Comparison of ENCODE assay signal across 8 cellular contexts in the genomic region with DNA sequence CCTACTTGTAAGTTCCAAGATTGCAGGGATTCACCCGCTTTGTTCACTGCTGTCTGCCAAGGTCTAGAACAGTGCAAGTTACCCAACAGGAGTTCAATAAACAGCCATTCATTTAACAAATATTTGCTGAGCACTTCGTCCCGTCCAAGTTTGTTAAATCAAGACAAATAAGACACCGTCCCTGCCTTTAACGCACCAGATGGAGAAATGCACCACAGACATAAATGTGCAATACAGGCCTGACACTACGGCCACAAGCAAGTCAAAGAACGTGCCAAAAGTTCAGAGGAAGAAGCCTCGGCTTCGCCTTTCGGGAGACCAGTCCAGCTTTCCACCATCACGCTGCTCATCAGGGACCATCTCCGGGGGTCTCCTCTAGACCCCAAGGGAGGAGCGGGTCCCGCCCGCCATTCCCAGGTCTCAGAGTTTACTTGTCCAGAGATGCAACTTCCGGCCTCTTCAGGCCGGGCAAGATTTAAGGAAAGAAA. TPM values are rescaled to one million over a fixed set of nuclear protein-coding genes. Genes with fewer than 3 reads are reported as not detected.
DNase-seq lines count a peak whose midpoint lies in the region; ATAC-seq and TF ChIP-seq lines count a peak whose summit lies in the region.

No MANE protein-coding gene starts in this region.

- intact Hi-C loops in Caco-2 (cut with micrococcal nuclease; ENCODE audit: unreplicated experiment) = loop anchor here (2.0 to 5.0 kb wide), 2 partner anchors 53 to 66 kb away; a partner anchor contains a TSS
- intact Hi-C loops in MCF 10A (cut with micrococcal nuclease) = loop anchor here (10.0 kb wide), 1 partner anchor 141 kb away; a partner anchor contains a TSS
- intact Hi-C loops in left colon (cut with DNase I, micrococcal nuclease) = no loop called here

- POLR2A ChIA-PET in Caco-2 (lab: Charles Lee) (interaction anchor here (0.6 to 1.2 kb wide), 10 partner anchors 12 to 313 kb away, joined by 3 to 6 read pairs (median 3); a partner anchor contains a TSS), MCF 10A (lab: Yijun Ruan, JAX) (interaction anchor here (0.8 to 3.1 kb wide), 23 partner anchors 8 to 313 kb away, joined by 3 to 45 read pairs (median 5); a partner anchor contains a TSS)

- peaks cover 12% of the 10 kb centered on the region for H3K4me1 Mint-ChIP-seq in Caco-2 (ENCODE audit: low read depth, unreplicated experiment)
- H3K4me1 Mint-ChIP-seq in MCF 10A (ENCODE audit: insufficient read depth, unreplicated experiment) = peaks cover 23% of the 10 kb centered on the region

- BruUV-seq in Caco-2 (replicated peaks; lab: Mats Ljungman, UMichigan) (TSS peak; percentile 82), MCF 10A (replicated peaks; lab: Mats Ljungman, UMichigan) (TSS peak; percentile 87)

- peaks cover 7% of the 10 kb centered on the region for H3K36me3 ChIP-seq in Caco-2 (ENCODE audit: control insufficient read depth, insufficient read depth, low read length)
- H3K36me3 ChIP-seq in Loucy (ENCODE audit: insufficient read depth, low read length) = peaks cover 18% of the 10 kb centered on the region; the same call in 1 of the 2 replicates

- H3K9me3 ChIP-seq in Caco-2 (no peaks in the 10 kb centered on the region), Loucy (ENCODE audit: insufficient read depth, low read depth, low read length) (no peaks in the 10 kb centered on the region)

- peak overlapping the region; percentile 76 for H2AFZ ChIP-seq in Loucy (ENCODE audit: low read length)

- H4K20me1 ChIP-seq in Loucy (ENCODE audit: insufficient read depth, low read length, poor library complexity, severe bottlenecking) = peaks cover 38% of the 10 kb centered on the region

- H3K4me3 Mint-ChIP-seq in Caco-2 (ENCODE audit: unreplicated experiment) (peak overlapping the region; percentile 99), MCF 10A (ENCODE audit: unreplicated experiment) (peak overlapping the region; percentile 100)

- H3K9me3 Mint-ChIP-seq in Caco-2 (ENCODE audit: unreplicated experiment) (no peaks in the 10 kb centered on the region), MCF 10A (ENCODE audit: unreplicated experiment) (no peaks in the 10 kb centered on the region)

- peak; percentile 3 for ATAC-seq in GM19467 (IDR thresholded peaks at IDR 0.05; ENCODE audit: unreplicated experiment)
- ATAC-seq in left colon = peak; percentile 25
- ATAC-seq in HG03139 (IDR thresholded peaks at IDR 0.05; ENCODE audit: unreplicated experiment) = no peak

- DNase-seq in Caco-2 (no peak), MCF 10A (ENCODE audit: unreplicated experiment) (peak; percentile 34), left colon (no peak), superior temporal gyrus (ENCODE audit: extremely low spot score) (peak; percentile 60), NK-92 (lab: John Stamatoyannopoulos, UW; ENCODE audit: unreplicated experiment) (no peak)

- H3K4me1 ChIP-seq in Caco-2 (peaks cover 5% of the 10 kb centered on the region; the same call in 1 of the 2 replicates), Loucy (ENCODE audit: insufficient read depth, low read length, poor library complexity, severe bottlenecking) (peaks cover 34% of the 10 kb centered on the region)

- H3K27me3 ChIP-seq in Caco-2 (replicated peaks; ENCODE audit: control insufficient read depth, insufficient read depth, low read length) (no peaks in the 10 kb centered on the region), Loucy (ENCODE audit: insufficient read depth, low read length, poor library complexity, severe bottlenecking) (no peaks in the 10 kb centered on the region)

- H3K27ac Mint-ChIP-seq in Caco-2 (ENCODE audit: unreplicated experiment) (peak overlapping the region; percentile 37), MCF 10A (ENCODE audit: low read depth, unreplicated experiment) (peak overlapping the region; percentile 93)

- CTCF ChIA-PET in Caco-2 (lab: Charles Lee) (interaction anchor here (0.6 to 1.7 kb wide), 3 partner anchors 14 to 110 kb away, joined by 3 to 8 read pairs (median 7); no protein-coding TSS in a partner anchor), MCF 10A (lab: Yijun Ruan, JAX) (interaction anchor here (1.0 kb wide), 1 partner anchor 14 kb away, joined by 4 read pairs; no protein-coding TSS in a partner anchor)

- H3K4me2 ChIP-seq in Loucy (ENCODE audit: low read depth, low read length, poor library complexity, severe bottlenecking) = peak overlapping the region; percentile 97

- H3K27me3 Mint-ChIP-seq in Caco-2 (ENCODE audit: insufficient read depth, unreplicated experiment) (no peaks in the 10 kb centered on the region), MCF 10A (ENCODE audit: insufficient read depth, unreplicated experiment) (no peaks in the 10 kb centered on the region)

- H3K9ac ChIP-seq in Loucy (ENCODE audit: low read depth, low read length, poor library complexity, severe bottlenecking) = peak overlapping the region; percentile 91

- peaks cover 64% of the 10 kb centered on the region for H3K79me2 ChIP-seq in Loucy (ENCODE audit: insufficient read depth, low read length)

- no peaks in the 10 kb centered on the region for H3F3A ChIP-seq in Loucy (ENCODE audit: low read depth)

- no peak for TF ChIP-seq CTCF in Caco-2 (IDR thresholded peaks at IDR 0.05; ENCODE audit: insufficient read depth in 1 of 2, low read depth in 1 of 2, low read length in 1 of 2, severe bottlenecking in 1 of 2, unreplicated experiment in 1 of 2)
- no peak for TF ChIP-seq CTCF in Loucy (conservative IDR thresholded peaks at IDR 0.05; ENCODE audit: low read length)
- TF ChIP-seq CTCF in MCF 10A (IDR thresholded peaks at IDR 0.05; ENCODE audit: unreplicated experiment) = no peak

- H3K4me3 ChIP-seq in Caco-2 (ENCODE audit: low read depth, low read length) = peak overlapping the region; percentile 89
- H3K4me3 ChIP-seq in Loucy (ENCODE audit: low read length, poor library complexity, severe bottlenecking) = peak overlapping the region; percentile 96

- no peaks in the 10 kb centered on the region for H3K9me2 ChIP-seq in Loucy (replicated peaks; ENCODE audit: low read depth, low read length)

- H3K36me3 Mint-ChIP-seq in Caco-2 (ENCODE audit: insufficient read depth, unreplicated experiment) = peaks cover 49% of the 10 kb centered on the region
- peaks cover 35% of the 10 kb centered on the region for H3K36me3 Mint-ChIP-seq in MCF 10A (ENCODE audit: insufficient read depth, unreplicated experiment)

RNA-seq across cellular contexts. Expression of a gene that starts 0.4 kb away (rescaled TPM):
- total RNA-seq in Caco-2 (2022) (5.0 and 6.5 TPM in 2 replicates), MCF 10A (2022) (9.7 and 9.8 TPM in 2 replicates), left colon (1 to 10 TPM; 5.3 to 6.8 TPM)

RNA-seq across cellular contexts. Expression of a gene that starts 0.6 kb away (rescaled TPM):
- 256 and 257 TPM in 2 replicates for total RNA-seq in Caco-2 (2022)
- total RNA-seq in MCF 10A (2022) = 76.8 and 104 TPM in 2 replicates
- 100 to 1,000 TPM; 194 to 300 TPM for total RNA-seq in left colon

Comparison
In these comparisons a context has a peak if more than half of its experiments do, and no peak if none do; other contexts are left out.
1. DNase-seq: peak in MCF 10A (single experiment) and superior temporal gyrus (single experiment); none in Caco-2 (0 of 2), left colon (0 of 2) and NK-92 (single experiment).
2. intact Hi-C loops: an anchor here in Caco-2 (2.0 to 5.0 kb wide) and MCF 10A (10.0 kb wide); none called in left colon.